29 cellular contexts compared by ENCODE assay signal in the genomic region with DNA sequence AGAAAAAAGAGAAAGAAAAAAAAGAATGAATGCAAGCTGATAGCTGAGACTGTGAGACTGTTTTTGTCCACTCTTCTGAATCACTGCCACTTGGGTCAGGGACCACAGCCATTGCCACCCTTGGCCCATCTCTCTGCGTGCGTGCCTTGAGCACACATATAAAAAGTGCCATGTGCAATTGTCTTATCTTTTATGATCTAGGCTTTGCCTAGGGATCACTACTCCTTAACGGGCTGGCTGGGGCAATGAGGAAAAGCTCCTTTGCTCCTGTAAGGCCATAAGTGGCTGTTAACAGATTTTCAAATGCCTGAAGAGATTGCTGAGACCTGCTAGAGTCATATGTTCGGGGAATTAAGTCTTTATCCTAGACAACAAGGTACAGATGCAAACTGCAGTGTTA. TPM values are rescaled to one million over a fixed set of nuclear protein-coding genes. Genes with fewer than 3 reads are reported as not detected.
"Had no signal": no experiment of that assay in that cellular context is flagged by ENCODE, and none has a peak within 500 bp of the region (broad histone marks: within the 10 kb centered on the region; RNA-seq: fewer than 3 reads in every experiment).

No MANE protein-coding gene starts in this region.

- H3K4me3 ChIP-seq: adrenal gland, ascending aorta, dorsolateral prefrontal cortex, esophagus muscularis mucosa, heart right ventricle, thyroid gland, uterus had no signal

- H3K27me3 ChIP-seq: adrenal gland, ascending aorta, brain microvascular endothelial cell, dorsolateral prefrontal cortex, esophagus muscularis mucosa, heart right ventricle, thyroid gland, uterus had no signal

- H3K27ac ChIP-seq: adrenal gland, ascending aorta, brain microvascular endothelial cell, dorsolateral prefrontal cortex, esophagus muscularis mucosa, heart right ventricle, thyroid gland, uterus had no signal

- H3K4me1 ChIP-seq: adrenal gland, ascending aorta, esophagus muscularis mucosa, thyroid gland, uterus had no signal

- H3K36me3 ChIP-seq: adrenal gland, brain microvascular endothelial cell, thyroid gland, uterus had no signal

- H3K9me3 ChIP-seq: adrenal gland, ascending aorta, esophagus muscularis mucosa, heart right ventricle, thyroid gland, uterus had no signal

- ATAC-seq: activated T-cell treated with anti-CD3 and anti-CD28 coated beads, Interleukin-2, amount 50 U/mL, for 4 hours; heart right ventricle; left lobe of liver; WTC11 had no signal

- DNase-seq: activated CD4-positive, alpha-beta T cell treated with anti-CD3 and anti-CD28 coated beads, Interleukin-2, amount 50 U/mL, for 4 hours; activated CD8-positive, alpha-beta memory T cell treated with anti-CD3 and anti-CD28 coated beads for 24 hours; activated CD8-positive, alpha-beta memory T cell treated with anti-CD3 and anti-CD28 coated beads, Interleukin-2, amount 50 U/mL, for 4 hours; activated naive CD4-positive, alpha-beta T cell; activated T-cell treated with anti-CD3 and anti-CD28 coated beads, Interleukin-2, amount 50 U/mL, for 4 hours; adrenal gland; brain microvascular endothelial cell; dorsolateral prefrontal cortex; heart right ventricle; mammary epithelial cell; naive B cell; retina; stimulated activated CD4-positive, alpha-beta T cell treated with anti-CD3 and anti-CD28 coated beads, Interleukin-12 subunit alpha, Interleukin-12 subunit beta, amount 100 ng/mL, for 4 hours; stimulated activated CD4-positive, alpha-beta T cell treated with anti-CD3 and anti-CD28 coated beads, Interleukin-4, amount 100 ng/mL, for 4 hours; substantia nigra; T-helper 9 cell; thyroid gland; uterus had no signal

RNA-seq across cellular contexts. Expression of a gene that starts 8.2 kb away (rescaled TPM):
- total RNA-seq: activated T-cell treated with anti-CD3 and anti-CD28 coated beads, Interleukin-2, amount 50 U/mL, for 4 hours; activated T-helper 2 cell treated with anti-CD3 and anti-CD28 coated beads, Interferon-gamma antibody, Interleukin-2, Interleukin-4, amounts not matched to agents 10 μg/mL and 5 μg/mL and 100 μg/mL, durations not matched to agents 14 hours and 24 hours and 36 hours; adrenal gland; ascending aorta; dorsolateral prefrontal cortex; esophagus muscularis mucosa; heart right ventricle; left lobe of liver; mammary epithelial cell; mononuclear cell; neural crest cell; osteoblast; progenitor cell of endocrine pancreas; T-helper 1 cell treated with Interleukin-12 subunit alpha and Interleukin-12 subunit beta and Interleukin-4 antibody, amounts not matched to agents 30 ng/mL and 1 ng/mL, for 36 hours; thyroid gland; uterus; WTC11 had no signal
- polyA plus RNA-seq: adrenal gland, heart right ventricle, keratinocyte, mammary epithelial cell had no signal

RNA-seq across cellular contexts. Expression of a gene that starts 13.1 kb away (rescaled TPM):
- total RNA-seq: mononuclear cell; T-helper 1 cell treated with Interleukin-12 subunit alpha and Interleukin-12 subunit beta and Interleukin-4 antibody, amounts not matched to agents 30 ng/mL and 1 ng/mL, for 36 hours had no signal

RNA-seq across cellular contexts. Expression of a gene that starts 43.5 kb away (rescaled TPM):
- total RNA-seq: ascending aorta; mammary epithelial cell; neural crest cell; osteoblast; progenitor cell of endocrine pancreas; T-helper 1 cell treated with Interleukin-12 subunit alpha and Interleukin-12 subunit beta and Interleukin-4 antibody, amounts not matched to agents 30 ng/mL and 1 ng/mL, for 36 hours; thyroid gland; WTC11 had no signal
- polyA plus RNA-seq: keratinocyte had no signal
